24 cellular contexts compared by ENCODE assay signal in the genomic region with DNA sequence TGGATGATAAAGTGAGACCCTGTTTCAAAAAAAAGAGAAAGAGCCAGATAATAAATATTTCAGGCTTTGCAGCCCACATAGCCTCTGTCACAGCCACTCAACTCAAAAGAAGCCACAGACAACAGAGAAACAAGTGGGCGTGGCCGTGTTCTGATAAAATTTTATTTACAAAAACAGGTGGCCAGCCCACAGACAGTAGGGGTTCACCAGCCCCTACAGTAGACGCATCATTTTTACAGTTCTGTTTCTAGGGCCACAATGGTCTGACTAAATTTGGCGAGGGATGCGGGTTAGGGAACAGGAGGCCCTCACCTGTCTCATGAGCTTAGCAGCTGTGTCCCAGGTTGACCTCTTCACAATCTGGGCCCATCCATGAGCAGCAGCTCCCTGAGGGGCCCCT. TPM values are rescaled to one million over a fixed set of nuclear protein-coding genes. Genes with fewer than 3 reads are reported as not detected.
DNase-seq lines count a peak whose midpoint lies in the region; ATAC-seq and TF ChIP-seq lines count a peak whose summit lies in the region.
"Had no signal": no experiment of that assay in that cellular context is flagged by ENCODE, and none has a peak within 500 bp of the region (broad histone marks: within the 10 kb centered on the region; RNA-seq: fewer than 3 reads in every experiment).

No MANE protein-coding gene starts in this region.

- H3K36me3 ChIP-seq in HEK293 (ENCODE audit: control insufficient read depth in 2 of 2, insufficient read depth in 1 of 2, low read length in 2 of 2) = no peaks in the 10 kb centered on the region; a peak in 1 of 3 replicates
- H3K36me3 ChIP-seq in trophoblast cell (ENCODE audit: control insufficient read depth in 1 of 2, insufficient read depth in 2 of 2, low read length in 2 of 2) = peaks cover 0 to 2% of the 10 kb centered on the region in 2 experiments
- H3K36me3 ChIP-seq: brain microvascular endothelial cell had no signal

- peaks cover 21% of the 10 kb centered on the region for H3K4me1 Mint-ChIP-seq in activated CD8-positive, alpha-beta T cell treated with anti-CD3 and anti-CD28 coated beads for 36 hours (ENCODE audit: low read depth)
- H3K4me1 Mint-ChIP-seq in activated CD8-positive, alpha-beta T cell treated with anti-CD3 and anti-CD28 coated beads, Interleukin-2, amount 10 ng/mL, durations not matched to agents 7 days and 5 days (ENCODE audit: low read depth) = peaks cover 12% of the 10 kb centered on the region
- H3K4me1 Mint-ChIP-seq in activated naive CD8-positive, alpha-beta T cell treated with anti-CD3 and anti-CD28 coated beads, Interleukin-2, amount 50 U/mL, for 24 hours = peaks cover 21% of the 10 kb centered on the region

- H2BK120ac ChIP-seq in trophoblast cell (ENCODE audit: insufficient read depth, low read length, poor library complexity) = no peak overlapping the region

- H2BK12ac ChIP-seq in trophoblast cell (ENCODE audit: low read length) = no peak overlapping the region

- H3K27ac ChIP-seq in HEK293 (ENCODE audit: extremely low read depth, low read depth, low read length) = no peak overlapping the region
- no peak overlapping the region for H3K27ac ChIP-seq in trophoblast cell (ENCODE audit: low read depth, low read length)
- H3K27ac ChIP-seq: A549, brain microvascular endothelial cell, HL-60, Peyer's patch, VCaP had no signal

- CTCF ChIA-PET in activated CD8-positive, alpha-beta T cell treated with anti-CD3 and anti-CD28 coated beads for 36 hours (lab: Charles Lee) = interaction anchor here (1.9 kb wide), 1 partner anchor 55 kb away, joined by 6 read pairs; no protein-coding TSS in a partner anchor
- CTCF ChIA-PET in activated CD8-positive, alpha-beta T cell treated with anti-CD3 and anti-CD28 coated beads, Interleukin-2, amount 10 ng/mL, durations not matched to agents 7 days and 5 days (lab: Charles Lee) = no interaction called here
- CTCF ChIA-PET in HEK293 (lab: Yijun Ruan, JAX) = interaction anchor here (0.6 kb wide), 1 partner anchor 273 kb away, joined by 6 read pairs; the partner anchor contains the start of gene TRAPPC5

- H3K79me1 ChIP-seq in trophoblast cell (ENCODE audit: low read length) = no peaks in the 10 kb centered on the region

- TF ChIP-seq CTCF in activated CD8-positive, alpha-beta T cell treated with anti-CD3 and anti-CD28 coated beads for 36 hours (IDR thresholded peaks at IDR 0.05) = no peak
- no peak for TF ChIP-seq CTCF in HEK293 (tag by site-specific recombination; IDR thresholded peaks at IDR 0.05)

- H3K23ac ChIP-seq in trophoblast cell (ENCODE audit: low read length) = no peak overlapping the region

- H3K18ac ChIP-seq in trophoblast cell (ENCODE audit: low read length) = no peak overlapping the region

- no peaks in the 10 kb centered on the region for H3K4me1 ChIP-seq in HEK293 (ENCODE audit: control insufficient read depth, insufficient read depth, low read length)
- peaks cover 0 to 7% of the 10 kb centered on the region in 2 experiments for H3K4me1 ChIP-seq in trophoblast cell (ENCODE audit: control insufficient read depth in 1 of 2, insufficient read depth in 2 of 2, low read length in 2 of 2)

- no peak overlapping the region for H3K4me3 Mint-ChIP-seq in activated CD8-positive, alpha-beta T cell treated with anti-CD3 and anti-CD28 coated beads for 36 hours
- H3K4me3 Mint-ChIP-seq in activated CD8-positive, alpha-beta T cell treated with anti-CD3 and anti-CD28 coated beads, Interleukin-2, amount 10 ng/mL, durations not matched to agents 7 days and 5 days = no peak overlapping the region
- H3K4me3 Mint-ChIP-seq in activated naive CD8-positive, alpha-beta T cell treated with anti-CD3 and anti-CD28 coated beads, Interleukin-2, amount 50 U/mL, for 24 hours = no peak overlapping the region

- no peak overlapping the region for H2BK5ac ChIP-seq in trophoblast cell (ENCODE audit: low read depth, low read length, poor library complexity)

- peak overlapping the region; percentile 2 for H3K27ac Mint-ChIP-seq in activated CD8-positive, alpha-beta T cell treated with anti-CD3 and anti-CD28 coated beads for 36 hours
- no peak overlapping the region for H3K27ac Mint-ChIP-seq in activated CD8-positive, alpha-beta T cell treated with anti-CD3 and anti-CD28 coated beads, Interleukin-2, amount 10 ng/mL, durations not matched to agents 7 days and 5 days
- H3K27ac Mint-ChIP-seq in activated naive CD8-positive, alpha-beta T cell treated with anti-CD3 and anti-CD28 coated beads, Interleukin-2, amount 50 U/mL, for 24 hours = peak overlapping the region; percentile 54

- no peak for ATAC-seq in activated CD8-positive, alpha-beta T cell treated with anti-CD3 and anti-CD28 coated beads for 36 hours
- ATAC-seq in activated CD8-positive, alpha-beta T cell treated with anti-CD3 and anti-CD28 coated beads, Interleukin-2, amount 10 ng/mL, durations not matched to agents 7 days and 5 days = no peak
- ATAC-seq in activated naive CD8-positive, alpha-beta T cell treated with anti-CD3 and anti-CD28 coated beads, Interleukin-2, amount 50 U/mL, for 24 hours = no peak
- no peak for ATAC-seq in HG02870 (IDR thresholded peaks at IDR 0.05; ENCODE audit: unreplicated experiment)
- ATAC-seq: esophagus mucosa, HepG2 had no signal

- no peak overlapping the region for H4K8ac ChIP-seq in trophoblast cell (ENCODE audit: low read depth, low read length)

- no peak overlapping the region for H2AFZ ChIP-seq in trophoblast cell (ENCODE audit: insufficient read depth, low read length, poor library complexity)

- POLR2A ChIA-PET in activated CD8-positive, alpha-beta T cell treated with anti-CD3 and anti-CD28 coated beads for 36 hours (lab: Charles Lee) = interaction anchor here (0.7 kb wide), 1 partner anchor 47 kb away, joined by 3 read pairs; no protein-coding TSS in a partner anchor
- POLR2A ChIA-PET in activated CD8-positive, alpha-beta T cell treated with anti-CD3 and anti-CD28 coated beads, Interleukin-2, amount 10 ng/mL, durations not matched to agents 7 days and 5 days (lab: Charles Lee) = no interaction called here
- POLR2A ChIA-PET in HEK293 (lab: Yijun Ruan, JAX) = no interaction called here

- no peak overlapping the region for H4K91ac ChIP-seq in trophoblast cell (ENCODE audit: low read depth, low read length)

- H3K4me2 ChIP-seq in trophoblast cell (ENCODE audit: low read length) = no peak overlapping the region
- H3K4me2 ChIP-seq: A549 had no signal

- H3K9ac ChIP-seq in trophoblast cell (ENCODE audit: low read length) = no peak overlapping the region

- H3K36me3 Mint-ChIP-seq in activated CD8-positive, alpha-beta T cell treated with anti-CD3 and anti-CD28 coated beads for 36 hours (ENCODE audit: low read depth) = peaks cover 14% of the 10 kb centered on the region
- peaks cover 18% of the 10 kb centered on the region for H3K36me3 Mint-ChIP-seq in activated CD8-positive, alpha-beta T cell treated with anti-CD3 and anti-CD28 coated beads, Interleukin-2, amount 10 ng/mL, durations not matched to agents 7 days and 5 days (ENCODE audit: low read depth)
- H3K36me3 Mint-ChIP-seq in activated naive CD8-positive, alpha-beta T cell treated with anti-CD3 and anti-CD28 coated beads, Interleukin-2, amount 50 U/mL, for 24 hours (ENCODE audit: low read depth) = peaks cover 10% of the 10 kb centered on the region

- H3K79me2 ChIP-seq in trophoblast cell (ENCODE audit: control insufficient read depth, insufficient read depth, low read length, poor library complexity) = peaks cover 10% of the 10 kb centered on the region

- no peaks in the 10 kb centered on the region for H3K27me3 Mint-ChIP-seq in activated CD8-positive, alpha-beta T cell treated with anti-CD3 and anti-CD28 coated beads for 36 hours
- H3K27me3 Mint-ChIP-seq in activated CD8-positive, alpha-beta T cell treated with anti-CD3 and anti-CD28 coated beads, Interleukin-2, amount 10 ng/mL, durations not matched to agents 7 days and 5 days (ENCODE audit: low read depth) = no peaks in the 10 kb centered on the region
- H3K27me3 Mint-ChIP-seq in activated naive CD8-positive, alpha-beta T cell treated with anti-CD3 and anti-CD28 coated beads, Interleukin-2, amount 50 U/mL, for 24 hours = no peaks in the 10 kb centered on the region

- no peaks in the 10 kb centered on the region for H3K27me3 ChIP-seq in trophoblast cell (ENCODE audit: insufficient read depth, low read length)
- H3K27me3 ChIP-seq: brain microvascular endothelial cell, Peyer's patch, spleen had no signal

- H3K4ac ChIP-seq in trophoblast cell (ENCODE audit: low read depth, low read length) = peak overlapping the region; percentile 47

- no peaks in the 10 kb centered on the region for H3K9me3 ChIP-seq in HEK293 (ENCODE audit: control insufficient read depth, insufficient read depth, low read depth, low read length)
- H3K9me3 ChIP-seq in trophoblast cell (ENCODE audit: insufficient read depth, low read depth, low read length) = no peaks in the 10 kb centered on the region
- H3K9me3 ChIP-seq: A549, Peyer's patch, spleen had no signal

- no peak overlapping the region for H2AK5ac ChIP-seq in trophoblast cell (ENCODE audit: low read length)

- WGBS in trophoblast cell (ENCODE audit: extremely low coverage, insufficient coverage, insufficient read length) = no CpG with 5 or more reads among the region's 5 CpGs

- no peaks in the 10 kb centered on the region for H3K9me3 Mint-ChIP-seq in activated CD8-positive, alpha-beta T cell treated with anti-CD3 and anti-CD28 coated beads for 36 hours
- no peaks in the 10 kb centered on the region for H3K9me3 Mint-ChIP-seq in activated CD8-positive, alpha-beta T cell treated with anti-CD3 and anti-CD28 coated beads, Interleukin-2, amount 10 ng/mL, durations not matched to agents 7 days and 5 days (ENCODE audit: insufficient read depth)
- H3K9me3 Mint-ChIP-seq in activated naive CD8-positive, alpha-beta T cell treated with anti-CD3 and anti-CD28 coated beads, Interleukin-2, amount 50 U/mL, for 24 hours = no peaks in the 10 kb centered on the region

- DNase-seq in activated CD8-positive, alpha-beta T cell treated with anti-CD3 and anti-CD28 coated beads for 36 hours = peak; percentile 14
- no peak for DNase-seq in activated CD8-positive, alpha-beta T cell treated with anti-CD3 and anti-CD28 coated beads, Interleukin-2, amount 10 ng/mL, durations not matched to agents 7 days and 5 days
- no peak for DNase-seq in activated naive CD8-positive, alpha-beta T cell treated with anti-CD3 and anti-CD28 coated beads, Interleukin-2, amount 50 U/mL, for 24 hours
- no peak for DNase-seq in trophoblast cell
- DNase-seq in stimulated activated CD4-positive, alpha-beta T cell treated with anti-CD3 and anti-CD28 coated beads, Interleukin-15, amount 100 ng/mL, for 24 hours = no peak
- DNase-seq in Ammon's horn (ENCODE audit: low spot score) = no peak
- DNase-seq: activated T-cell treated with anti-CD3 and anti-CD28 coated beads, Interleukin-2, amount 50 U/mL, for 48 hours; brain microvascular endothelial cell; effector CD8-positive, alpha-beta T cell; foreskin melanocyte; hypothalamus; islet precursor cell; NCI-H1105 treated with DMSO at 0.1 percent for 48 hours; NCI-H2107; Peyer's patch; spleen; stimulated activated CD4-positive, alpha-beta T cell treated with anti-CD3 and anti-CD28 coated beads, Interleukin-4, amount 100 ng/mL, for 4 hours had no signal

- H3K4me3 ChIP-seq in HEK293 (ENCODE audit: low read depth, low read length) (no peak overlapping the region), trophoblast cell (ENCODE audit: low read depth, low read length) (no peak overlapping the region)
- H3K4me3 ChIP-seq: A549, Peyer's patch, spleen had no signal

- no peak overlapping the region for H3K14ac ChIP-seq in trophoblast cell (ENCODE audit: low read length)

- H4K12ac ChIP-seq in trophoblast cell (ENCODE audit: low read depth, low read length) = no peak overlapping the region

- intact Hi-C loops in activated CD8-positive, alpha-beta T cell treated with anti-CD3 and anti-CD28 coated beads for 36 hours (cut with micrococcal nuclease) = no loop called here

RNA-seq across cellular contexts. Expression of gene ARHGEF18, which starts 59.5 kb away (rescaled TPM):
- total RNA-seq in activated CD8-positive, alpha-beta T cell treated with anti-CD3 and anti-CD28 coated beads for 36 hours = 10 to 100 TPM; 25.9 to 36.4 TPM
- total RNA-seq in activated CD8-positive, alpha-beta T cell treated with anti-CD3 and anti-CD28 coated beads, Interleukin-2, amount 10 ng/mL, durations not matched to agents 7 days and 5 days = 10 to 100 TPM; 34.0 to 40.5 TPM
- polyA plus RNA-seq in trophoblast cell (2013) = 38.7 and 39.8 TPM in 2 replicates
